7 cellular contexts compared by ENCODE assay signal in genomic region chrX:54934058-54934457, GRCh38. TPM values are rescaled to one million over a fixed set of nuclear protein-coding genes. Genes with fewer than 3 reads are reported as not detected.
"Had no signal": no experiment of that assay in that cellular context is flagged by ENCODE, and none has a peak within 500 bp of the region (broad histone marks: within the 10 kb centered on the region; RNA-seq: fewer than 3 reads in every experiment).

No MANE protein-coding gene starts in this region.

- H3K4me3 ChIP-seq: GM12878 had no signal

- ATAC-seq: GM12878 had no signal

- DNase-seq: GDM1, GF-D8 had no signal

- FAIRE-seq: G401.6, GM12878, GM12891, GM12892, GM18507 had no signal

RNA-seq across cellular contexts. Expression of gene TRO, which starts 13.4 kb away (rescaled TPM):
- total RNA-seq: GM12878 had no signal
